9 cellular contexts compared by ENCODE assay signal in the genomic region with DNA sequence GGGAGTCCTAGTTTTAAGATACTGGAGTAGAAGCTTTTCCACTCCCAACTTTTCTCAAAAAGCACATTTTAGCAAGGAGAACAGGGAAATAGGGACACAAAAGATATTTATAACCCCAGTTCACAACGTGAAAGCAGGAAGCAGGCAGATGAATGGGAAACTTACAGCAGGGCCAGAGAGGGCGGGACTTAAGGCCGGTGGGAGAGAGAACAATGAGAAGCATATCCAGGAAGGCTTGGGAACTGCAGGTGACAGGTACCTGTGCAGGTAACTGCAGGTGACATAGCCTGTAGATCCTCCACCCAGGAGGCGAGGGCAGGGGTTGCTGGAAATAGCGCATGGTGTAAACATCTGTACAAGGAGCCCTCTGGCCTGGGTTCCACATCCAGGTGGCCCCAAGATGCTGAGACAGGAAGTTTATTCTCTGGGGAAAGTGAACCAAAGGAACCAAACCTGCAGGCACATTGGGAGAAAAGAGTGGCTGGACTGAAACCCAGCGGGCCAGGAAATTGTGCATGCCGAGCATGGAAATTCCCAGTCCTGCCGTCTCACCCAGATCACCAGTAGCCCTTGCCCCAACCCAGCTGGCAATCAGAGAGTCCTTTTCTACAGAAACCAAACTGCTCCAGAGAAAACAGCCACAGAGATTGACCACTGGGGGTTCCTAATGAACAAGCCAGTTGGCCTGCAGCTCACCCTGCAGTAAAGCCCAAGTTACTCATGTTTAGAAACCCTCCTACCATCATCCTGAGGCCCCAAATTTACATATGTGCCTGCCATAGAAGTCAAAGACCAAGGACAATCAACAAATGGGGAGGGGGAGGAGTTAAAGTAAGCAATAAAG. TPM values are rescaled to one million over a fixed set of nuclear protein-coding genes. Genes with fewer than 3 reads are reported as not detected.
A peak's percentile ranks its signal among the peaks of the same experiment; 100 is the strongest.
DNase-seq lines count a peak whose midpoint lies in the region; ATAC-seq, FAIRE-seq and TF ChIP-seq lines count a peak whose summit lies in the region.
"Had no signal": no experiment of that assay in that cellular context is flagged by ENCODE, and none has a peak within 500 bp of the region (broad histone marks: within the 10 kb centered on the region; RNA-seq: fewer than 3 reads in every experiment).

No MANE protein-coding gene starts in this region.

- no peak for FAIRE-seq in pancreas (lab: Jason Lieb, UNC)

- H3K4me3 ChIP-seq in astrocyte of the spinal cord (ENCODE audit: low read depth, low read length) (no peak overlapping the region), pancreas (no peak overlapping the region)

- no peaks in the 10 kb centered on the region for H3K27me3 ChIP-seq in pancreas

- WGBS in pancreas, 2 donors, result 22 to 32% methylated on average over 8 of the region's 8 CpGs

- ATAC-seq in pancreas, result peak; percentile 87 to 96 (median 92)
- no peak for ATAC-seq in left cardiac atrium
- ATAC-seq in GM18870 (IDR thresholded peaks at IDR 0.05; ENCODE audit: unreplicated experiment), result no peak

- H3K9me3 ChIP-seq in pancreas, result no peaks in the 10 kb centered on the region

- H3K36me3 ChIP-seq in pancreas, result no peaks in the 10 kb centered on the region

- TF ChIP-seq CTCF in astrocyte of the spinal cord (IDR thresholded peaks at IDR 0.05; ENCODE audit: low read depth, low read length) (peak; percentile 16), pancreas (IDR thresholded peaks at IDR 0.05) (no peak), GM20000 (IDR thresholded peaks at IDR 0.05; ENCODE audit: extremely low read depth, missing control alignments) (no peak)

- H3K27ac ChIP-seq in pancreas, result peak overlapping the region in 3 of 4 donors; percentile 64 to 74 (median 67)

- intact Hi-C loops in pancreas (cut with DNase I) (no loop called here), left cardiac atrium (cut with DNase I) (no loop called here)

- in situ Hi-C loops in astrocyte of the spinal cord (cut with HindIII; ENCODE audit: low sequenced_read_pairs), result no loop called here

- DNase-seq in ELF-1 (ENCODE audit: low read depth, low spot score) (peak; percentile 41), NCI-H146 (lab: John Stamatoyannopoulos, UW) (peak; percentile 95), astrocyte of the spinal cord (ENCODE audit: low read depth, low spot score) (no peak), pancreas (peak in 3 of 6 donors; percentile 55 to 73 (median 58)), GM20000 (ENCODE audit: low spot score) (no peak), left cardiac atrium (no peak)
- DNase-seq: NCI-H187 had no signal

- H3K4me1 ChIP-seq in pancreas, result peaks cover 0 to 5% (median 0%) of the 10 kb centered on the region in 3 donors

RNA-seq across cellular contexts. Expression of a gene that starts 24.3 kb away (rescaled TPM):
- total RNA-seq in pancreas (100 to 1,000 TPM in 1 of 6 donors, 10 to 100 TPM in 3, 1 to 10 TPM in 2; 9.7 to 249 (median 53.5) TPM), left cardiac atrium (100 to 1,000 TPM; 145 to 186 TPM)
- 1 to 10 TPM; 5.0 to 9.0 TPM for polyA plus RNA-seq in pancreas

RNA-seq across cellular contexts. Expression of a gene that starts 48.7 kb away (rescaled TPM):
- total RNA-seq in pancreas, result 10 to 100 TPM in 5 of 6 donors, 1 to 10 TPM in 1; 6.2 to 25.3 (median 13.1) TPM
- polyA plus RNA-seq in pancreas, result 10 to 100 TPM; 28.1 to 45.2 TPM
- total RNA-seq in left cardiac atrium, result 100 to 1,000 TPM in 1 of 2 donors, 10 to 100 TPM in 1; 91.5 to 121 TPM
- total RNA-seq: T-helper 1 cell treated with Interleukin-12 subunit alpha and Interleukin-12 subunit beta and Interleukin-4 antibody, amounts not matched to agents 30 ng/mL and 1 ng/mL, for 36 hours had no signal

Comparison
In these comparisons a context has a peak if more than half of its experiments do, and no peak if none do; other contexts are left out.
1. DNase-seq: peak in ELF-1 (single experiment) and NCI-H146 (single experiment); none in astrocyte of the spinal cord (single experiment), GM20000 (single experiment) and left cardiac atrium (single experiment).
2. ATAC-seq: peak in pancreas (4 of 4); none in left cardiac atrium (0 of 2) and GM18870 (single experiment).